In the genomic region with DNA sequence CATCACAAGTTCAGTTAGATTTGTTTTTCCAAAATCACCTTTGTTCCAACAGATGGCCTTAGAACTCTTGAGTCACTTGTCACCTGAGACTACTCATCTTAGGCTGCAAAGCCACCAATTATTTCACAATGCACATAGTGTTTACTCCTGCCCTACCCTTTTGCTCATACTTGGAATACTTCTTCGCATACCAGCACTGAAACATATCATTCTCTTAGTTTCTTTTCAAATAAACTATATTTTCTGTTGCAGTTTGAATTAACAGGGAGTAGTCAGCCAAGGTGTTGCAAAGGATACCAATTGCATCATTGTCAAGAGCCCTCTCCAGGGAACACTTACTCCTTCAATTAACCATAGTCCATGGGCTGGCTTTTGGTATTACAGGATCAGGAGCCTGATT, we compare ENCODE assay signal across 12 cellular contexts.
DNase-seq lines count a peak whose midpoint lies in the region; ATAC-seq and TF ChIP-seq lines count a peak whose summit lies in the region.
"Had no signal": no experiment of that assay in that cellular context is flagged by ENCODE, and none has a peak within 500 bp of the region (broad histone marks: within the 10 kb centered on the region; RNA-seq: fewer than 3 reads in every experiment).

No MANE protein-coding gene starts in this region.

- H3K23ac ChIP-seq in IMR-90 (ENCODE audit: low read depth, low read length): no peak overlapping the region

- POLR2A ChIA-PET in IMR-90 (lab: Charles Lee; ENCODE audit: unreplicated experiment): no interaction called here

- H3K27ac ChIP-seq in IMR-90 (ENCODE audit: insufficient read depth, low read length): no peak overlapping the region
- H3K27ac ChIP-seq: body of pancreas had no signal

- peaks cover 1% of the 10 kb centered on the region; the same call in 1 of the 2 replicates for H3K4me1 ChIP-seq in IMR-90 (ENCODE audit: control insufficient read depth, insufficient read depth, low read length)
- H3K4me1 ChIP-seq in mucosa of descending colon (ENCODE audit: low read depth): no peaks in the 10 kb centered on the region

- peaks cover 57% of the 10 kb centered on the region for H3K4me1 Mint-ChIP-seq in Calu3 (ENCODE audit: low read depth, unreplicated experiment)
- H3K4me1 Mint-ChIP-seq in mesothelial cell of epicardium: peaks cover 10% of the 10 kb centered on the region
- H3K4me1 Mint-ChIP-seq: stimulated activated memory B cell treated with anti-CD40 and anti-IgM and Interleukin-4, amounts not matched to agents 10 μg/mL and 1 μg/mL and 100 μg/mL, for 72 hours had no signal

- H2BK15ac ChIP-seq in IMR-90 (ENCODE audit: low read depth, low read length): no peak overlapping the region

- TF ChIP-seq POLR2A in IMR-90 (IDR thresholded peaks at IDR 0.05; ENCODE audit: low read depth, low read length): no peak

- H3K27ac Mint-ChIP-seq in Calu3 (ENCODE audit: unreplicated experiment) (peak overlapping the region; percentile 91), mesothelial cell of epicardium (peak overlapping the region; percentile 43)
- H3K27ac Mint-ChIP-seq: stimulated activated memory B cell treated with anti-CD40 and anti-IgM and Interleukin-4, amounts not matched to agents 10 μg/mL and 1 μg/mL and 100 μg/mL, for 72 hours had no signal

- dilution Hi-C loops in IMR-90 (cut with HindIII; ENCODE audit: low sequenced_read_pairs, unreplicated experiment): no loop called here

- no peaks in the 10 kb centered on the region for H3K27me3 ChIP-seq in IMR-90 (ENCODE audit: control insufficient read depth, insufficient read depth, low read length)
- H3K27me3 ChIP-seq: body of pancreas had no signal

- H4K8ac ChIP-seq in IMR-90 (ENCODE audit: low read depth in 2 of 2, low read length in 2 of 2): no peak overlapping the region

- H3K36me3 ChIP-seq in IMR-90 (ENCODE audit: control insufficient read depth, insufficient read depth, low read length) (no peaks in the 10 kb centered on the region), mucosa of descending colon (ENCODE audit: low read depth) (no peaks in the 10 kb centered on the region)

- CTCF ChIA-PET in Calu3 (lab: Charles Lee) (no interaction called here), IMR-90 (lab: Yijun Ruan, JAX) (interaction anchor here (1.2 kb wide), 1 partner anchor 13 kb away, joined by 4 read pairs; no protein-coding TSS in a partner anchor)

- intact Hi-C loops in Calu3 (cut with micrococcal nuclease; ENCODE audit: unreplicated experiment) (loop anchor here (5.0 kb wide), 1 partner anchor 72 kb away; no protein-coding TSS in a partner anchor), IMR-90 (cut with micrococcal nuclease) (no loop called here), mucosa of descending colon (cut with DNase I, micrococcal nuclease) (no loop called here)

- H3K4me2 ChIP-seq in IMR-90 (ENCODE audit: low read depth, low read length): peak overlapping the region; percentile 32; the same call in 1 of the 2 replicates

- no peaks in the 10 kb centered on the region for H3K27me3 Mint-ChIP-seq in Calu3 (ENCODE audit: unreplicated experiment)
- H3K27me3 Mint-ChIP-seq in mesothelial cell of epicardium (ENCODE audit: low read depth): no peaks in the 10 kb centered on the region
- H3K27me3 Mint-ChIP-seq: stimulated activated memory B cell treated with anti-CD40 and anti-IgM and Interleukin-4, amounts not matched to agents 10 μg/mL and 1 μg/mL and 100 μg/mL, for 72 hours had no signal

- H4K5ac ChIP-seq in IMR-90 (ENCODE audit: low read depth, low read length): no peak overlapping the region

- H4K20me1 ChIP-seq in IMR-90 (ENCODE audit: insufficient read depth, low read length): no peaks in the 10 kb centered on the region

- H3K4me3 ChIP-seq in IMR-90 (ENCODE audit: insufficient read depth, low read depth, low read length) (no peak overlapping the region), choroid plexus epithelial cell (ENCODE audit: low read depth, low read length) (no peak overlapping the region), mucosa of descending colon (no peak overlapping the region)
- H3K4me3 ChIP-seq: body of pancreas had no signal

- peaks cover 9% of the 10 kb centered on the region for H3K9me3 Mint-ChIP-seq in Calu3 (ENCODE audit: low read depth, unreplicated experiment)
- peaks cover 52% of the 10 kb centered on the region for H3K9me3 Mint-ChIP-seq in mesothelial cell of epicardium

- no peaks in the 10 kb centered on the region for H3K79me1 ChIP-seq in IMR-90 (ENCODE audit: low read depth in 1 of 2, low read length in 2 of 2)

- no peak overlapping the region for H3K14ac ChIP-seq in IMR-90 (replicated peaks; ENCODE audit: low read depth, low read length)

- H3K9ac ChIP-seq in IMR-90 (ENCODE audit: low read depth, low read length): no peak overlapping the region

- BruUV-seq in Calu3 (replicated peaks; lab: Mats Ljungman, UMichigan) (no TSS peak), IMR-90 (replicated peaks; lab: Mats Ljungman, UMichigan) (no TSS peak)

- H3K9me3 ChIP-seq in IMR-90 (ENCODE audit: control insufficient read depth, insufficient read depth, low read length) (peaks cover 5% of the 10 kb centered on the region), mucosa of descending colon (no peaks in the 10 kb centered on the region)
- H3K9me3 ChIP-seq: body of pancreas had no signal

- no peak for TF ChIP-seq CTCF in Calu3 (IDR thresholded peaks at IDR 0.05; ENCODE audit: unreplicated experiment)
- TF ChIP-seq CTCF in IMR-90 (conservative IDR thresholded peaks at IDR 0.05; ENCODE audit: low read depth, low read length): no peak
- no peak for TF ChIP-seq CTCF in choroid plexus epithelial cell (conservative IDR thresholded peaks at IDR 0.05; ENCODE audit: low read depth, low read length)
- no peak for TF ChIP-seq CTCF in mesothelial cell of epicardium (IDR thresholded peaks at IDR 0.05; ENCODE audit: unreplicated experiment)
- no peak for TF ChIP-seq CTCF in mucosa of descending colon (IDR thresholded peaks at IDR 0.05)

- peak; percentile 71 for ATAC-seq in IMR-90 (ENCODE audit: low read depth)
- ATAC-seq in GM18520 (IDR thresholded peaks at IDR 0.05; ENCODE audit: unreplicated experiment): no peak
- ATAC-seq in mucosa of descending colon: no peak
- no peak for ATAC-seq in HG02938 (IDR thresholded peaks at IDR 0.05; ENCODE audit: unreplicated experiment)
- ATAC-seq: body of pancreas; stimulated activated memory B cell treated with anti-CD40 and anti-IgM and Interleukin-4, amounts not matched to agents 10 μg/mL and 1 μg/mL and 100 μg/mL, for 72 hours had no signal

- H2BK120ac ChIP-seq in IMR-90 (ENCODE audit: low read depth, low read length): no peak overlapping the region

- no peak overlapping the region for H2BK5ac ChIP-seq in IMR-90 (ENCODE audit: low read depth, low read length, poor library complexity, severe bottlenecking)

- no peaks in the 10 kb centered on the region for H3K9me1 ChIP-seq in IMR-90 (ENCODE audit: insufficient read depth, low read length)

- no peak overlapping the region for H3K56ac ChIP-seq in IMR-90 (ENCODE audit: extremely low read depth, insufficient read depth, low read length)

- WGBS in IMR-90 (ENCODE audit: extremely low coverage in 2 of 2, insufficient read length in 1 of 2), 2 experiments: no CpG with 5 or more reads among the region's 1 CpG

- H3K36me3 Mint-ChIP-seq in Calu3 (ENCODE audit: insufficient read depth, unreplicated experiment) (peaks cover 6% of the 10 kb centered on the region), mesothelial cell of epicardium (peaks cover 40% of the 10 kb centered on the region)

- H3K18ac ChIP-seq in IMR-90 (ENCODE audit: low read depth, low read length): no peak overlapping the region

- H4K91ac ChIP-seq in IMR-90 (ENCODE audit: insufficient read depth, low read depth, low read length): no peak overlapping the region

- no peak overlapping the region for H3K4me3 Mint-ChIP-seq in Calu3 (ENCODE audit: low read depth, unreplicated experiment)
- no peak overlapping the region for H3K4me3 Mint-ChIP-seq in mesothelial cell of epicardium
- H3K4me3 Mint-ChIP-seq: stimulated activated memory B cell treated with anti-CD40 and anti-IgM and Interleukin-4, amounts not matched to agents 10 μg/mL and 1 μg/mL and 100 μg/mL, for 72 hours had no signal

- TF ChIP-seq RAD21 in IMR-90 (IDR thresholded peaks at IDR 0.05; ENCODE audit: low read length): no peak

- H2AFZ ChIP-seq in IMR-90 (replicated peaks; ENCODE audit: low read length, poor library complexity): no peak overlapping the region

- DNase-seq in Calu3 (peak; percentile 37), IMR-90 (peak; percentile 49), choroid plexus epithelial cell (ENCODE audit: low read depth) (peak; percentile 82), mesothelial cell of epicardium (ENCODE audit: low spot score in 2 of 2, unreplicated experiment in 2 of 2) (no peak), mucosa of descending colon (no peak), T-helper 1 cell (no peak)
- DNase-seq: body of pancreas; NCI-H1930; stimulated activated CD4-positive, alpha-beta T cell treated with anti-CD3 and anti-CD28 coated beads, Interleukin-15, amount 100 ng/mL, for 24 hours had no signal

- no peak overlapping the region for H3K4ac ChIP-seq in IMR-90 (ENCODE audit: low read depth, low read length)

- in situ Hi-C loops in IMR-90 (cut with MboI; ENCODE audit: low sequenced_read_pairs): no loop called here

- no peak overlapping the region for H2AK5ac ChIP-seq in IMR-90 (ENCODE audit: low read depth, low read length)

- H2BK20ac ChIP-seq in IMR-90 (ENCODE audit: low read depth, low read length): no peak overlapping the region

- H2AK9ac ChIP-seq in IMR-90 (replicated peaks; ENCODE audit: low read depth, low read length, poor library complexity): no peak overlapping the region

TF ChIP-seq in IMR-90, 13 proteins besides CTCF, POLR2A, EP300 and RAD21:
- TF ChIP-seq BHLHE40 (IDR thresholded peaks at IDR 0.05; ENCODE audit: low read depth, low read length) (peak; percentile 13; the same call in 1 of the 2 replicates), MXI1 (IDR thresholded peaks at IDR 0.05; ENCODE audit: borderline replicate concordance, low read depth, low read length) (no peak), ELK1 (IDR thresholded peaks at IDR 0.05; ENCODE audit: borderline replicate concordance, low read depth, low read length) (no peak), CEBPB (IDR thresholded peaks at IDR 0.05; ENCODE audit: low read depth, low read length) (peak; percentile 64)

Comparison
In these comparisons a context has a peak if more than half of its experiments do, and no peak if none do; other contexts are left out.
1. DNase-seq: peak in Calu3 (single experiment), IMR-90 (single experiment) and choroid plexus epithelial cell (single experiment); none in mesothelial cell of epicardium (0 of 2), mucosa of descending colon (0 of 3) and T-helper 1 cell (0 of 5).